In the genomic region with DNA sequence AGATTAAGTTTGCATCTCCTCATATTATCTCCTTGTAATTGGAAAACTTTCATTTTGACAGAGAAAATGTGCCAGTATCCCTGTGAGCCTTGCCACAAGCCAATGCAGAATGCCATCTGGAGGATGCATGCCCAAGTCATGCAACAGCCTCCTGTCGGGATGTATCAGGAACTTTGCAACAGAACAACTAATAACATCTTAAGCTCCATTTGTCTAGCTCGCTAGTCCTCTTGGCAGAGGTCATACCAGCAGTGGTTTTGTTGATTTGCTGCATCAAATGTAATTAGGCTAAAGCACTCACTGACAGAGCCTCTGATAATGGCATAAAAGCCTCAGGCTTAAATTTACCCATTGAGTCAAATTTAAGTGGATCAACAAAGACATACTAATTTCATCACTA, we compare ENCODE assay signal across 13 cellular contexts.
A peak's percentile ranks its signal among the peaks of the same experiment; 100 is the strongest.
DNase-seq lines count a peak whose midpoint lies in the region; ATAC-seq, FAIRE-seq and TF ChIP-seq lines count a peak whose summit lies in the region.
"Had no signal": no experiment of that assay in that cellular context is flagged by ENCODE, and none has a peak within 500 bp of the region (broad histone marks: within the 10 kb centered on the region; RNA-seq: fewer than 3 reads in every experiment).

No MANE protein-coding gene starts in this region.

- intact Hi-C loops in activated CD4-positive, alpha-beta T cell treated with anti-CD3 and anti-CD28 coated beads, Interleukin-2, amount 10 ng/mL, durations not matched to agents 24 days and 14 days (cut with micrococcal nuclease), result loop anchor here (1.0 to 5.0 kb wide), 6 partner anchors 22 to 351 kb away; partner anchors contain the start of gene ITGA4
- intact Hi-C loops in activated T-helper 1 cell treated with anti-CD3 and anti-CD28 coated beads, Interleukin-12 subunit alpha, Interleukin-12 subunit beta, Interleukin-2, Interleukin-4 antibody, amounts not matched to agents 30 ng/mL and 10 ng/mL and 1 ng/mL, durations not matched to agents 14 hours and 24 hours and 36 hours (cut with micrococcal nuclease), result loop anchor here (1.0 to 2.0 kb wide), 6 partner anchors 57 to 349 kb away; partner anchors contain the start of gene UBE2E3
- intact Hi-C loops in kidney (cut with DNase I), result no loop called here

- H3K27me3 Mint-ChIP-seq in activated CD4-positive, alpha-beta T cell treated with anti-CD3 and anti-CD28 coated beads, Interleukin-2, amount 10 ng/mL, durations not matched to agents 24 days and 14 days, result no peaks in the 10 kb centered on the region
- H3K27me3 Mint-ChIP-seq in activated T-helper 1 cell treated with anti-CD3 and anti-CD28 coated beads, Interleukin-12 subunit alpha, Interleukin-12 subunit beta, Interleukin-2, Interleukin-4 antibody, amounts not matched to agents 30 ng/mL and 10 ng/mL and 1 ng/mL, durations not matched to agents 14 hours and 24 hours and 36 hours (ENCODE audit: insufficient read depth), result no peaks in the 10 kb centered on the region
- no peaks in the 10 kb centered on the region for H3K27me3 Mint-ChIP-seq in naive thymus-derived CD8-positive, alpha-beta T cell

- no peaks in the 10 kb centered on the region for H3K79me2 ChIP-seq in Karpas-422 (ENCODE audit: low read length)

- H3K27me3 ChIP-seq in Karpas-422 (ENCODE audit: low read length), result no peaks in the 10 kb centered on the region
- H3K27me3 ChIP-seq: body of pancreas, Peyer's patch had no signal

- peak; percentile 64 for DNase-seq in activated CD4-positive, alpha-beta T cell treated with anti-CD3 and anti-CD28 coated beads, Interleukin-2, amount 10 ng/mL, durations not matched to agents 24 days and 14 days
- no peak for DNase-seq in activated CD4-positive, alpha-beta T cell treated with anti-CD3 and anti-CD28 coated beads, Interleukin-2, amount 50 U/mL, for 48 hours
- DNase-seq in Karpas-422 (no peak), kidney (no peak), midbrain (lab: John Stamatoyannopoulos, UW) (no peak), mucosa of gallbladder (ENCODE audit: low spot score) (no peak)
- no peak for DNase-seq in activated T-helper 1 cell treated with anti-CD3 and anti-CD28 coated beads, Interleukin-12 subunit alpha, Interleukin-12 subunit beta, Interleukin-2, Interleukin-4 antibody, amounts not matched to agents 30 ng/mL and 10 ng/mL and 1 ng/mL, durations not matched to agents 14 hours and 24 hours and 36 hours (ENCODE audit: low spot score)
- DNase-seq in naive thymus-derived CD8-positive, alpha-beta T cell, result no peak
- DNase-seq: activated CD4-positive, alpha-beta T cell treated with anti-CD3 and anti-CD28 coated beads for 4 hours; body of pancreas; Peyer's patch had no signal

- H2AFZ ChIP-seq in Karpas-422 (ENCODE audit: low read length), result peak overlapping the region; percentile 54; the same call in 1 of the 2 replicates

- peaks cover 12% of the 10 kb centered on the region for H3K9me3 Mint-ChIP-seq in activated CD4-positive, alpha-beta T cell treated with anti-CD3 and anti-CD28 coated beads, Interleukin-2, amount 10 ng/mL, durations not matched to agents 24 days and 14 days
- peaks cover 13% of the 10 kb centered on the region for H3K9me3 Mint-ChIP-seq in activated T-helper 1 cell treated with anti-CD3 and anti-CD28 coated beads, Interleukin-12 subunit alpha, Interleukin-12 subunit beta, Interleukin-2, Interleukin-4 antibody, amounts not matched to agents 30 ng/mL and 10 ng/mL and 1 ng/mL, durations not matched to agents 14 hours and 24 hours and 36 hours
- H3K9me3 Mint-ChIP-seq in naive thymus-derived CD8-positive, alpha-beta T cell, result peaks cover 0 to 12% (median 0%) of the 10 kb centered on the region in 9 donors

- no peak overlapping the region for H3K4me2 ChIP-seq in Karpas-422 (ENCODE audit: low read depth, low read length, poor library complexity, severe bottlenecking)

- H3K36me3 Mint-ChIP-seq in activated CD4-positive, alpha-beta T cell treated with anti-CD3 and anti-CD28 coated beads, Interleukin-2, amount 10 ng/mL, durations not matched to agents 24 days and 14 days (ENCODE audit: low read depth), result peaks cover 13% of the 10 kb centered on the region
- peaks cover 16% of the 10 kb centered on the region for H3K36me3 Mint-ChIP-seq in activated T-helper 1 cell treated with anti-CD3 and anti-CD28 coated beads, Interleukin-12 subunit alpha, Interleukin-12 subunit beta, Interleukin-2, Interleukin-4 antibody, amounts not matched to agents 30 ng/mL and 10 ng/mL and 1 ng/mL, durations not matched to agents 14 hours and 24 hours and 36 hours (ENCODE audit: low read depth)
- peaks cover 0 to 5% (median 0%) of the 10 kb centered on the region in 3 donors for H3K36me3 Mint-ChIP-seq in naive thymus-derived CD8-positive, alpha-beta T cell

- no peak for ATAC-seq in naive thymus-derived CD8-positive, alpha-beta T cell
- ATAC-seq: body of pancreas had no signal

- FAIRE-seq in kidney (lab: Jason Lieb, UNC), result no peak
- FAIRE-seq: islet of Langerhans had no signal

- POLR2A ChIA-PET in naive thymus-derived CD8-positive, alpha-beta T cell (lab: Charles Lee), result interaction anchor here (0.6 to 6.8 kb wide), 6 partner anchors 15 to 360 kb away, joined by 3 to 53 read pairs (median 3); partner anchors contain the start of gene ITGA4

- H3K27ac ChIP-seq in Karpas-422 (ENCODE audit: low read length), result no peak overlapping the region
- H3K27ac ChIP-seq in kidney (ENCODE audit: low read depth in 2 of 2, low read length in 2 of 2), result no peak overlapping the region
- H3K27ac ChIP-seq: body of pancreas, epithelial cell of prostate had no signal

- H3K4me3 Mint-ChIP-seq in activated CD4-positive, alpha-beta T cell treated with anti-CD3 and anti-CD28 coated beads, Interleukin-2, amount 10 ng/mL, durations not matched to agents 24 days and 14 days, result peak overlapping the region; percentile 77
- peak overlapping the region; percentile 67 for H3K4me3 Mint-ChIP-seq in activated T-helper 1 cell treated with anti-CD3 and anti-CD28 coated beads, Interleukin-12 subunit alpha, Interleukin-12 subunit beta, Interleukin-2, Interleukin-4 antibody, amounts not matched to agents 30 ng/mL and 10 ng/mL and 1 ng/mL, durations not matched to agents 14 hours and 24 hours and 36 hours
- peak overlapping the region in 6 of 10 donors; percentile 12 to 45 (median 34) for H3K4me3 Mint-ChIP-seq in naive thymus-derived CD8-positive, alpha-beta T cell

- H3K9me3 ChIP-seq in Karpas-422 (ENCODE audit: low read length), result no peaks in the 10 kb centered on the region
- no peaks in the 10 kb centered on the region for H3K9me3 ChIP-seq in kidney (ENCODE audit: control insufficient read depth in 1 of 2, low read length in 2 of 2)
- H3K9me3 ChIP-seq: body of pancreas, Peyer's patch had no signal

- H3K4me1 ChIP-seq in Karpas-422 (ENCODE audit: low read length) (peaks cover 5% of the 10 kb centered on the region; the same call in 1 of the 2 replicates), kidney (ENCODE audit: control insufficient read depth in 1 of 2, insufficient read depth in 1 of 2, low read depth in 1 of 2, low read length in 2 of 2) (no peaks in the 10 kb centered on the region)
- H3K4me1 ChIP-seq: body of pancreas, Peyer's patch had no signal

- peaks cover 49% of the 10 kb centered on the region for H3K4me1 Mint-ChIP-seq in activated CD4-positive, alpha-beta T cell treated with anti-CD3 and anti-CD28 coated beads, Interleukin-2, amount 10 ng/mL, durations not matched to agents 24 days and 14 days
- peaks cover 65% of the 10 kb centered on the region for H3K4me1 Mint-ChIP-seq in activated T-helper 1 cell treated with anti-CD3 and anti-CD28 coated beads, Interleukin-12 subunit alpha, Interleukin-12 subunit beta, Interleukin-2, Interleukin-4 antibody, amounts not matched to agents 30 ng/mL and 10 ng/mL and 1 ng/mL, durations not matched to agents 14 hours and 24 hours and 36 hours (ENCODE audit: low read depth)
- peaks cover 15 to 39% (median 38%) of the 10 kb centered on the region in 4 donors for H3K4me1 Mint-ChIP-seq in naive thymus-derived CD8-positive, alpha-beta T cell

- no peaks in the 10 kb centered on the region for H3K36me3 ChIP-seq in Karpas-422 (ENCODE audit: insufficient read depth, low read length)
- no peaks in the 10 kb centered on the region for H3K36me3 ChIP-seq in kidney (ENCODE audit: control insufficient read depth in 1 of 2, insufficient read depth in 2 of 2, low read length in 2 of 2)
- H3K36me3 ChIP-seq: Peyer's patch had no signal

- no peaks in the 10 kb centered on the region for H3K9me2 ChIP-seq in Karpas-422 (replicated peaks; ENCODE audit: insufficient read depth, low read length)

- H4K20me1 ChIP-seq in Karpas-422 (ENCODE audit: insufficient read depth, low read depth, low read length), result no peaks in the 10 kb centered on the region

- H3K4me3 ChIP-seq in Karpas-422 (ENCODE audit: low read length) (no peak overlapping the region), kidney (ENCODE audit: low read length in 2 of 2) (no peak overlapping the region)
- H3K4me3 ChIP-seq: body of pancreas, Peyer's patch had no signal

- H3K27ac Mint-ChIP-seq in activated CD4-positive, alpha-beta T cell treated with anti-CD3 and anti-CD28 coated beads, Interleukin-2, amount 10 ng/mL, durations not matched to agents 24 days and 14 days, result peak overlapping the region; percentile 97
- peak overlapping the region; percentile 96 for H3K27ac Mint-ChIP-seq in activated T-helper 1 cell treated with anti-CD3 and anti-CD28 coated beads, Interleukin-12 subunit alpha, Interleukin-12 subunit beta, Interleukin-2, Interleukin-4 antibody, amounts not matched to agents 30 ng/mL and 10 ng/mL and 1 ng/mL, durations not matched to agents 14 hours and 24 hours and 36 hours
- H3K27ac Mint-ChIP-seq in naive thymus-derived CD8-positive, alpha-beta T cell, result peak overlapping the region in 9 of 10 donors; percentile 18 to 91 (median 77)

- TF ChIP-seq CTCF in kidney (IDR thresholded peaks at IDR 0.05; ENCODE audit: borderline replicate concordance, extremely low read depth, insufficient read depth), result no peak

- H3K9ac ChIP-seq in Karpas-422 (ENCODE audit: low read length), result no peak overlapping the region
- H3K9ac ChIP-seq in kidney (ENCODE audit: low read length in 2 of 2), result no peak overlapping the region
